ENCODE assay signal across 26 cellular contexts in the genomic region with DNA sequence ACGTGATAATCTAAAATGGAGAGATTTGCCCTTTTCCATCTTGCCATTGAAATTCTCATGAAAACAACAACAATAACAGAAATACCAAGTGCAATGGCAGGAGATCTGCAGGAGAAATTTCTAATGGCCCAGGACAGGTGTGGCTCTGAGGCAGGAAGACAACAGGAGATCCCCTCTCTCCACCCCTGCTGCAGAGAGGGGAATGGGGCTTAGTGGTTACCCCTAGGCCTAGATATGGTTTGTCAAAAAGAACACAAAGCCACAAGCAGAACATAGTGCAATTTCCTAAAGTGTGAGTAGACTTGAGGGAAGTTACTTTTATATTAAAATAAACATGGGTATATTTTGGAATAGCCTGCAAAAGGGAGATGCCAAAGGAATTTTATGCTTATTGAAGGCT.
"Had no signal": no experiment of that assay in that cellular context is flagged by ENCODE, and none has a peak within 500 bp of the region (broad histone marks: within the 10 kb centered on the region; RNA-seq: fewer than 3 reads in every experiment).

No MANE protein-coding gene starts in this region.

- H3K9me3 ChIP-seq: neutrophil, ovary, prostate gland, suprapubic skin, tibial artery, upper lobe of right lung had no signal

- ATAC-seq: esophagus mucosa; foreskin keratinocyte; left lung; lower lobe of right lung; natural killer cell treated with Interleukin-12 subunit alpha and Interleukin-12 subunit beta and Interleukin-15 and Interleukin-18, amount 100 ng/mL, for 72 hours; upper lobe of right lung had no signal

- H3K27me3 ChIP-seq: brain microvascular endothelial cell, foreskin keratinocyte, left lung, neutrophil, ovary, sigmoid colon, spleen, suprapubic skin, tibial artery, upper lobe of right lung had no signal

- H3K36me3 ChIP-seq: brain microvascular endothelial cell, left lung, lower lobe of right lung, neutrophil, ovary, prostate gland, sigmoid colon, spleen, suprapubic skin, tibial artery, upper lobe of right lung had no signal

- H3K27ac Mint-ChIP-seq: activated naive CD8-positive, alpha-beta T cell; endodermal cell had no signal

- DNase-seq: activated CD4-positive, alpha-beta T cell treated with anti-CD3 and anti-CD28 coated beads for 4 hours; activated CD4-positive, alpha-beta T cell treated with anti-CD3 and anti-CD28 coated beads, Interleukin-2, amount 50 U/mL, for 4 hours; activated effector memory CD4-positive, alpha-beta T cell treated with Interleukin-2 at 50 U/mL for 16 hours; activated naive CD4-positive, alpha-beta T cell treated with Interleukin-2 at 50 U/mL for 16 hours; activated T-cell treated with anti-CD3 and anti-CD28 coated beads for 4 hours; brain microvascular endothelial cell; cortex of kidney; endodermal cell; foreskin keratinocyte; left lung; lower lobe of right lung; mesenchymal stem cell; ovary; sigmoid colon; spleen; stimulated activated naive CD4-positive, alpha-beta T cell; T-helper 1 cell; tibial artery; upper lobe of right lung had no signal

- H3K4me1 ChIP-seq: foreskin keratinocyte, prostate gland, sigmoid colon had no signal

- H3K4me3 Mint-ChIP-seq: activated naive CD8-positive, alpha-beta T cell; endodermal cell; natural killer cell treated with Interleukin-12 subunit alpha and Interleukin-12 subunit beta and Interleukin-15 and Interleukin-18, amount 100 ng/mL, for 72 hours had no signal

- H3K4me3 ChIP-seq: left lung, lower lobe of right lung, ovary, prostate gland, sigmoid colon, spleen, suprapubic skin, tibial artery, upper lobe of right lung had no signal

- H3K27me3 Mint-ChIP-seq: natural killer cell treated with Interleukin-12 subunit alpha and Interleukin-12 subunit beta and Interleukin-15 and Interleukin-18, amount 100 ng/mL, for 72 hours had no signal

- H3K27ac ChIP-seq: brain microvascular endothelial cell, foreskin keratinocyte, left lung, lower lobe of right lung, neutrophil, ovary, prostate gland, sigmoid colon, spleen, suprapubic skin, tibial artery, upper lobe of right lung, VCaP had no signal
